9 cellular contexts compared by ENCODE assay signal in genomic region chr15:72184165-72184811, GRCh38. TPM values are rescaled to one million over a fixed set of nuclear protein-coding genes. Genes with fewer than 3 reads are reported as not detected.
DNase-seq lines count a peak whose midpoint lies in the region; ATAC-seq and TF ChIP-seq lines count a peak whose summit lies in the region.
"Had no signal": no experiment of that assay in that cellular context is flagged by ENCODE, and none has a peak within 500 bp of the region (broad histone marks: within the 10 kb centered on the region; RNA-seq: fewer than 3 reads in every experiment).

No MANE protein-coding gene starts in this region.

- peaks cover 0 to 20% (median 9%) of the 10 kb centered on the region in 3 donors for H3K4me1 ChIP-seq in gastroesophageal sphincter

- no peak for TF ChIP-seq POLR2A in gastroesophageal sphincter (IDR thresholded peaks at IDR 0.05)

- H3K27ac ChIP-seq in gastroesophageal sphincter: no peak overlapping the region

- H3K27me3 ChIP-seq in gastroesophageal sphincter: peaks cover 51% of the 10 kb centered on the region

- H3K36me3 ChIP-seq in gastroesophageal sphincter: no peaks in the 10 kb centered on the region

- ATAC-seq in gastroesophageal sphincter (peak; percentile 54), omental fat pad (ENCODE audit: low FRiP score) (peak; percentile 65), GM19035 (IDR thresholded peaks at IDR 0.05; ENCODE audit: unreplicated experiment) (no peak), HG02642 (IDR thresholded peaks at IDR 0.05; ENCODE audit: poor library complexity, unreplicated experiment) (no peak)

- no peak for TF ChIP-seq CTCF in AG10803 (conservative IDR thresholded peaks at IDR 0.05; ENCODE audit: low read length)
- no peak for TF ChIP-seq CTCF in gastroesophageal sphincter (IDR thresholded peaks at IDR 0.05)
- no peak for TF ChIP-seq CTCF in omental fat pad (IDR thresholded peaks at IDR 0.05)

- H3K4me3 ChIP-seq in AG10803 (ENCODE audit: low read length) (peak overlapping the region; percentile 39), gastroesophageal sphincter (peak overlapping the region in 1 of 2 donors; percentile 42)

- DNase-seq in AG10803 (ENCODE audit: low read depth) (peak; percentile 36), RPMI7951 (ENCODE audit: low read depth) (peak; percentile 72), omental fat pad (ENCODE audit: low spot score) (no peak), DMS79 treated with DMSO at 0.1 percent for 48 hours (lab: John Stamatoyannopoulos, UW) (no peak), GOT3 (lab: John Stamatoyannopoulos, UW) (no peak)
- DNase-seq: immature natural killer cell had no signal

- no peak for TF ChIP-seq EP300 in gastroesophageal sphincter (IDR thresholded peaks at IDR 0.05)

- 0% methylated on average over 1 to 5 of the region's 34 CpGs for WGBS in gastroesophageal sphincter (ENCODE audit: low coverage in 1 of 2), 2 donors

- H3K9me3 ChIP-seq in gastroesophageal sphincter: no peaks in the 10 kb centered on the region

RNA-seq across cellular contexts. Expression of gene GRAMD2A, which starts 13.3 kb away (rescaled TPM):
- total RNA-seq in RPMI7951 (2014; rRNA removed; shearing (Covaris generic)): not detected in 2 replicates
- total RNA-seq in gastroesophageal sphincter (under 1 TPM in 2 of 4 donors, not detected in 2; 0.39 to 0.64 TPM), omental fat pad (under 1 TPM in 3 of 4 donors, not detected in 1; 0.19 to 0.46 (median 0.24) TPM)

RNA-seq across cellular contexts. Expression of gene PKM, which starts 46.7 kb away (rescaled TPM):
- total RNA-seq in RPMI7951 (2014; rRNA removed; shearing (Covaris generic)): 2,644 and 2,870 TPM in 2 replicates
- 100 to 1,000 TPM; 343 to 646 (median 543) TPM for total RNA-seq in gastroesophageal sphincter
- 100 to 1,000 TPM; 200 to 534 (median 205) TPM for total RNA-seq in omental fat pad

Comparison
In these comparisons a context has a peak if more than half of its experiments do, and no peak if none do; other contexts are left out.
1. DNase-seq: peak in AG10803 (single experiment) and RPMI7951 (single experiment); none in omental fat pad (single experiment), DMS79 treated with DMSO at 0.1 percent for 48 hours (single experiment) and GOT3 (single experiment).
2. ATAC-seq: peak in gastroesophageal sphincter (single experiment) and omental fat pad (single experiment); none in GM19035 (single experiment) and HG02642 (single experiment).